Comparison of ENCODE assay signal across 1 cellular context in the genomic region with DNA sequence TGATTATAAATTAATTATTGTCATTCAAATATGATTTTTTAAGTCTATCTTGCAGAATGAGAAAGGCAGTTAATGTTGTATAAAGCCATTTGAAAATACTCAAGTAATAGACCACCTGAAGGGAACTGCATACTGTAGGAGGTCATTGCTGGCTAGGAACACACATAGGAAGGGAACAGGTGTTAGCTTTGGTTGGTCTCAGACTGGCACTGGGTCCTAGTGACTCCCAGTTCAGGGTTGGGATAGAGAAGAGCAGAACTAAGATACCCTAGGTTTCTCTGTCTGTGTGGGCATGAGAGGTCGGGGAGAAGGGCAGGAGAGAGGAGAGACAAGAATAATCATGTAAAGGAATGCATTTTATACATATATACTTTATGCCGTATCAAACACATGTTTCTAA.
A peak's percentile ranks its signal among the peaks of the same experiment; 100 is the strongest.
TF ChIP-seq lines count a peak whose summit lies in the region.

No MANE protein-coding gene starts in this region.

TF ChIP-seq in H1, 55 proteins besides CTCF, POLR2A, EP300 and RAD21:
- TF ChIP-seq POLR2AphosphoS5 (IDR thresholded peaks at IDR 0.05; ENCODE audit: low read depth, low read length) = no peak
- TF ChIP-seq MAFK (IDR thresholded peaks at IDR 0.05; ENCODE audit: low read depth, low read length) = no peak
- 0 out of 2 replicates have a peak, but pooled peaks have one; percentile 20 for TF ChIP-seq FOSL1 (IDR thresholded peaks at IDR 0.05; ENCODE audit: insufficient read depth, low read depth, low read length)
